8 cellular contexts compared by ENCODE assay signal in genomic region chr9:104094534-104095020, GRCh38. TPM values are rescaled to one million over a fixed set of nuclear protein-coding genes. Genes with fewer than 3 reads are reported as not detected.
DNase-seq lines count a peak whose midpoint lies in the region; ATAC-seq, FAIRE-seq and TF ChIP-seq lines count a peak whose summit lies in the region.

No MANE protein-coding gene starts in this region.

- no peaks in the 10 kb centered on the region for H3K9me3 Mint-ChIP-seq in activated CD4-positive, alpha-beta T cell treated with anti-CD3 and anti-CD28 coated beads, Interleukin-2, amount 10 ng/mL, durations not matched to agents 24 days and 14 days
- H3K9me3 Mint-ChIP-seq in HFFc6 (no peaks in the 10 kb centered on the region), endodermal cell (no peaks in the 10 kb centered on the region)

- TF ChIP-seq CTCF in HFFc6 (IDR thresholded peaks at IDR 0.05) (no peak), endodermal cell (conservative IDR thresholded peaks at IDR 0.05) (no peak), pancreas (IDR thresholded peaks at IDR 0.05) (no peak)

- H3K9me3 ChIP-seq in endodermal cell (ENCODE audit: control insufficient read depth, low read length) (no peaks in the 10 kb centered on the region), pancreas (no peaks in the 10 kb centered on the region)

- H3K36me3 Mint-ChIP-seq in activated CD4-positive, alpha-beta T cell treated with anti-CD3 and anti-CD28 coated beads, Interleukin-2, amount 10 ng/mL, durations not matched to agents 24 days and 14 days (ENCODE audit: low read depth), result peaks cover 10% of the 10 kb centered on the region
- H3K36me3 Mint-ChIP-seq in HFFc6 (ENCODE audit: low read depth), result no peaks in the 10 kb centered on the region
- peaks cover 5% of the 10 kb centered on the region for H3K36me3 Mint-ChIP-seq in endodermal cell (ENCODE audit: low read depth)

- H3K4me1 ChIP-seq in endodermal cell (ENCODE audit: control insufficient read depth, insufficient read depth, low read length), result no peaks in the 10 kb centered on the region
- peaks cover 3 to 11% (median 10%) of the 10 kb centered on the region in 3 donors for H3K4me1 ChIP-seq in pancreas

- H3K4me3 Mint-ChIP-seq in activated CD4-positive, alpha-beta T cell treated with anti-CD3 and anti-CD28 coated beads, Interleukin-2, amount 10 ng/mL, durations not matched to agents 24 days and 14 days, result peak overlapping the region; percentile 98
- H3K4me3 Mint-ChIP-seq in HFFc6, result peak overlapping the region; percentile 97
- peak overlapping the region; percentile 98 for H3K4me3 Mint-ChIP-seq in endodermal cell

- H3K9ac ChIP-seq in endodermal cell (ENCODE audit: extremely low read depth, low read length, poor library complexity, severe bottlenecking), result peak overlapping the region; percentile 94

- no peaks in the 10 kb centered on the region for H3K27me3 Mint-ChIP-seq in activated CD4-positive, alpha-beta T cell treated with anti-CD3 and anti-CD28 coated beads, Interleukin-2, amount 10 ng/mL, durations not matched to agents 24 days and 14 days
- no peaks in the 10 kb centered on the region; the same call in 1 of the 2 replicates for H3K27me3 Mint-ChIP-seq in HFFc6 (ENCODE audit: insufficient read depth)
- no peaks in the 10 kb centered on the region for H3K27me3 Mint-ChIP-seq in endodermal cell (ENCODE audit: insufficient read depth)

- DNase-seq in activated CD4-positive, alpha-beta T cell treated with anti-CD3 and anti-CD28 coated beads, Interleukin-2, amount 10 ng/mL, durations not matched to agents 24 days and 14 days, result no peak
- DNase-seq in activated CD4-positive, alpha-beta T cell treated with anti-CD3 and anti-CD28 coated beads, Interleukin-2, amount 50 U/mL, for 48 hours, result no peak
- no peak for DNase-seq in HFFc6
- peak; percentile 76 for DNase-seq in NCI-H748 treated with DMSO at 0.1 percent for 48 hours (lab: John Stamatoyannopoulos, UW)
- DNase-seq in endodermal cell, result no peak
- no peak for DNase-seq in pancreas
- no peak for DNase-seq in glomerular visceral epithelial cell (ENCODE audit: extremely low spot score)
- DNase-seq in NCI-H146 (lab: John Stamatoyannopoulos, UW), result no peak

- peaks cover 34% of the 10 kb centered on the region for H3K4me1 Mint-ChIP-seq in activated CD4-positive, alpha-beta T cell treated with anti-CD3 and anti-CD28 coated beads, Interleukin-2, amount 10 ng/mL, durations not matched to agents 24 days and 14 days
- H3K4me1 Mint-ChIP-seq in HFFc6 (ENCODE audit: low read depth), result peaks cover 37% of the 10 kb centered on the region
- peaks cover 8% of the 10 kb centered on the region for H3K4me1 Mint-ChIP-seq in endodermal cell

- ATAC-seq in pancreas, result no peak

- WGBS in endodermal cell (ENCODE audit: insufficient coverage in 1 of 2, insufficient read length in 1 of 2), 2 experiments, result 1% methylated on average over 6 to 18 of the region's 18 CpGs
- WGBS in pancreas, 2 donors, result 0 to 1% methylated on average over 16 to 18 of the region's 18 CpGs

- H3K27me3 ChIP-seq in endodermal cell (ENCODE audit: control insufficient read depth, insufficient read depth, low read length, poor library complexity, severe bottlenecking) (no peaks in the 10 kb centered on the region), pancreas (no peaks in the 10 kb centered on the region)

- H3K27ac ChIP-seq in endodermal cell (ENCODE audit: low read depth, low read length) (peak overlapping the region; percentile 99), pancreas (peak overlapping the region in 1 of 4 donors; percentile 97)

- no peak for FAIRE-seq in pancreas (lab: Jason Lieb, UNC)

- intact Hi-C loops in activated CD4-positive, alpha-beta T cell treated with anti-CD3 and anti-CD28 coated beads, Interleukin-2, amount 10 ng/mL, durations not matched to agents 24 days and 14 days (cut with micrococcal nuclease), result loop anchor here (1.0 to 10.0 kb wide), 6 partner anchors 16 to 1460 kb away; partner anchors contain the start of genes FKTN, NIPSNAP3A and SLC44A1
- intact Hi-C loops in pancreas (cut with DNase I), result no loop called here

- peaks cover 2% of the 10 kb centered on the region for H3K36me3 ChIP-seq in endodermal cell (ENCODE audit: control insufficient read depth, insufficient read depth, low read length)
- H3K36me3 ChIP-seq in pancreas, result no peaks in the 10 kb centered on the region

- peak overlapping the region; percentile 92 for H3K4me3 ChIP-seq in endodermal cell (ENCODE audit: low read length)
- H3K4me3 ChIP-seq in pancreas, result peak overlapping the region; percentile 49 to 59 (median 56)

- H3K27ac Mint-ChIP-seq in activated CD4-positive, alpha-beta T cell treated with anti-CD3 and anti-CD28 coated beads, Interleukin-2, amount 10 ng/mL, durations not matched to agents 24 days and 14 days, result peak overlapping the region; percentile 100
- peak overlapping the region; percentile 99 for H3K27ac Mint-ChIP-seq in HFFc6
- peak overlapping the region; percentile 100 for H3K27ac Mint-ChIP-seq in endodermal cell

RNA-seq across cellular contexts. Expression of gene SMC2, which starts 0.5 kb away (rescaled TPM):
- total RNA-seq in activated CD4-positive, alpha-beta T cell treated with anti-CD3 and anti-CD28 coated beads, Interleukin-2, amount 10 ng/mL, durations not matched to agents 24 days and 14 days, result 57.2 and 60.8 TPM in 2 replicates
- 10 to 100 TPM; 18.7 to 35.7 (median 33.8) TPM for total RNA-seq in HFFc6 (2021; fragmentation: NEBNext Ultra II Directional; extraction: Animal tissue kit (Norgen Biotek cat#: 25700))
- total RNA-seq in endodermal cell, result 10 to 100 TPM; 32.3 to 32.5 TPM
- polyA plus RNA-seq in endodermal cell (2013, experiment 1 of 2), result 25.1 TPM
- polyA plus RNA-seq in endodermal cell (2013, experiment 2 of 2), result 24.8 TPM
- total RNA-seq in pancreas, result 1 to 10 TPM; 1.5 to 4.4 (median 3.1) TPM
- polyA plus RNA-seq in pancreas, result 1 to 10 TPM in 1 of 2 donors, under 1 TPM in 1; 0.68 to 1.7 TPM
